ENCODE assay signal across 21 cellular contexts in genomic region chr5:180463216-180463900, GRCh38. TPM values are rescaled to one million over a fixed set of nuclear protein-coding genes. Genes with fewer than 3 reads are reported as not detected.
A peak's percentile ranks its signal among the peaks of the same experiment; 100 is the strongest.
DNase-seq lines count a peak whose midpoint lies in the region; ATAC-seq and TF ChIP-seq lines count a peak whose summit lies in the region.
"Had no signal": no experiment of that assay in that cellular context is flagged by ENCODE, and none has a peak within 500 bp of the region (broad histone marks: within the 10 kb centered on the region; RNA-seq: fewer than 3 reads in every experiment).

No MANE protein-coding gene starts in this region.

- H2AK5ac ChIP-seq in neuronal stem cell (ENCODE audit: low read depth, low read length) = peak overlapping the region; percentile 28

- no peak overlapping the region for H2BK120ac ChIP-seq in neuronal stem cell (ENCODE audit: low read depth, low read length)

- no peak overlapping the region for H3K9ac ChIP-seq in neuronal stem cell (ENCODE audit: low read depth, low read length, poor library complexity)
- H3K9ac ChIP-seq: BLaER1, GM23248 had no signal

- H3K27me3 ChIP-seq in neuronal stem cell (ENCODE audit: control insufficient read depth in 3 of 3, insufficient read depth in 3 of 3, low read depth in 1 of 3, low read length in 3 of 3) (peaks cover 0 to 5% (median 0%) of the 10 kb centered on the region in 3 experiments), upper lobe of right lung (no peaks in the 10 kb centered on the region)
- H3K27me3 ChIP-seq in naive thymus-derived CD4-positive, alpha-beta T cell (ENCODE audit: control insufficient read depth in 2 of 2, insufficient read depth in 2 of 2, low read length in 2 of 2) = no peaks in the 10 kb centered on the region
- H3K27me3 ChIP-seq: BLaER1 had no signal

- no peaks in the 10 kb centered on the region for H3K36me3 ChIP-seq in neuronal stem cell (replicated peaks in 1 of 2; ENCODE audit: control insufficient read depth in 2 of 2, insufficient read depth in 2 of 2, low read length in 2 of 2)
- H3K36me3 ChIP-seq in upper lobe of right lung = no peaks in the 10 kb centered on the region
- H3K36me3 ChIP-seq in naive thymus-derived CD4-positive, alpha-beta T cell (ENCODE audit: control insufficient read depth in 2 of 3, insufficient read depth in 3 of 3, low read length in 3 of 3) = no peaks in the 10 kb centered on the region
- H3K36me3 ChIP-seq: BLaER1 had no signal

- CTCF ChIA-PET in naive thymus-derived CD4-positive, alpha-beta T cell (lab: Charles Lee) = no interaction called here

- no peak overlapping the region for H2BK12ac ChIP-seq in neuronal stem cell (ENCODE audit: low read length)

- DNase-seq in activated T-cell treated with anti-CD3 and anti-CD28 coated beads, Interleukin-2, amount 50 U/mL, for 24 hours = peak; percentile 3
- no peak for DNase-seq in activated T-cell treated with anti-CD3 and anti-CD28 coated beads, Interleukin-2, amount 50 U/mL, for 1 hour
- peak; percentile 30 for DNase-seq in RPMI8226
- DNase-seq in neuronal stem cell (ENCODE audit: low spot score) = no peak
- DNase-seq in upper lobe of right lung = peak; percentile 23
- DNase-seq in T-helper 1 cell = no peak
- no peak for DNase-seq in naive thymus-derived CD4-positive, alpha-beta T cell
- DNase-seq: 8988T; CD4-positive, alpha-beta memory T cell; DMS153; DMS79; GF-D8; GM23248; HFFc6; IMR-90 had no signal

- H2BK5ac ChIP-seq in neuronal stem cell (ENCODE audit: low read length) = no peak overlapping the region

- H4K91ac ChIP-seq in neuronal stem cell (ENCODE audit: low read depth, low read length, poor library complexity) = peak overlapping the region; percentile 30

- no peaks in the 10 kb centered on the region for H3K36me3 Mint-ChIP-seq in activated T-cell treated with anti-CD3 and anti-CD28 coated beads, Interleukin-2, amount 50 U/mL, for 24 hours (ENCODE audit: low read depth)
- no peaks in the 10 kb centered on the region for H3K36me3 Mint-ChIP-seq in naive thymus-derived CD4-positive, alpha-beta T cell
- H3K36me3 Mint-ChIP-seq: CD14-positive monocyte; CD4-positive, alpha-beta memory T cell had no signal

- ATAC-seq in upper lobe of right lung (no peak), GM18511 (IDR thresholded peaks at IDR 0.05; ENCODE audit: unreplicated experiment) (no peak)
- no peak for ATAC-seq in naive thymus-derived CD4-positive, alpha-beta T cell
- ATAC-seq: GM12878, HCT116 had no signal

- H3K4me1 Mint-ChIP-seq in activated T-cell treated with anti-CD3 and anti-CD28 coated beads, Interleukin-2, amount 50 U/mL, for 24 hours (ENCODE audit: low read depth) = no peaks in the 10 kb centered on the region
- H3K4me1 Mint-ChIP-seq in naive thymus-derived CD4-positive, alpha-beta T cell = no peaks in the 10 kb centered on the region
- H3K4me1 Mint-ChIP-seq: CD14-positive monocyte; CD4-positive, alpha-beta memory T cell had no signal

- H3K27ac Mint-ChIP-seq in activated T-cell treated with anti-CD3 and anti-CD28 coated beads, Interleukin-2, amount 50 U/mL, for 24 hours = no peak overlapping the region
- H3K27ac Mint-ChIP-seq in naive thymus-derived CD4-positive, alpha-beta T cell = no peak overlapping the region
- H3K27ac Mint-ChIP-seq: CD14-positive monocyte; CD4-positive, alpha-beta memory T cell; HFFc6 had no signal

- POLR2A ChIA-PET in naive thymus-derived CD4-positive, alpha-beta T cell (lab: Charles Lee) = no interaction called here

- no peaks in the 10 kb centered on the region for H3K9me3 Mint-ChIP-seq in activated T-cell treated with anti-CD3 and anti-CD28 coated beads, Interleukin-2, amount 50 U/mL, for 24 hours
- peaks cover 0 to 4% (median 0%) of the 10 kb centered on the region in 11 donors for H3K9me3 Mint-ChIP-seq in naive thymus-derived CD4-positive, alpha-beta T cell
- H3K9me3 Mint-ChIP-seq: CD4-positive, alpha-beta memory T cell had no signal

- TF ChIP-seq CTCF in upper lobe of right lung (IDR thresholded peaks at IDR 0.05) = no peak

- H2AFZ ChIP-seq in neuronal stem cell (ENCODE audit: low read length) = no peak overlapping the region
- H2AFZ ChIP-seq: GM23248 had no signal

- H3K23ac ChIP-seq in neuronal stem cell (ENCODE audit: low read depth, low read length, poor library complexity) = peak overlapping the region; percentile 65

- no peak overlapping the region for H3K4ac ChIP-seq in neuronal stem cell (ENCODE audit: low read length)

- H3K4me1 ChIP-seq in neuronal stem cell (ENCODE audit: control insufficient read depth in 2 of 2, insufficient read depth in 1 of 2, low read depth in 1 of 2, low read length in 2 of 2) = no peaks in the 10 kb centered on the region
- no peaks in the 10 kb centered on the region for H3K4me1 ChIP-seq in upper lobe of right lung
- H3K4me1 ChIP-seq in naive thymus-derived CD4-positive, alpha-beta T cell (ENCODE audit: control insufficient read depth in 2 of 2, insufficient read depth in 2 of 2, low read length in 2 of 2) = no peaks in the 10 kb centered on the region
- H3K4me1 ChIP-seq: BLaER1 had no signal

- no peak overlapping the region for H3K4me3 ChIP-seq in neuronal stem cell (ENCODE audit: low read length in 2 of 2)
- H3K4me3 ChIP-seq in upper lobe of right lung = no peak overlapping the region
- no peak overlapping the region for H3K4me3 ChIP-seq in naive thymus-derived CD4-positive, alpha-beta T cell (ENCODE audit: low read length)
- H3K4me3 ChIP-seq: BLaER1, GM12878, GM23248 had no signal

- no peak overlapping the region for H4K8ac ChIP-seq in neuronal stem cell (ENCODE audit: low read depth, low read length)

- intact Hi-C loops in upper lobe of right lung (cut with DNase I) = no loop called here
- intact Hi-C loops in naive thymus-derived CD4-positive, alpha-beta T cell (cut with micrococcal nuclease) = no loop called here

- no peak overlapping the region for H2BK15ac ChIP-seq in neuronal stem cell (ENCODE audit: low read length)

- H3K27ac ChIP-seq in neuronal stem cell (replicated peaks; ENCODE audit: low read length) (no peak overlapping the region), upper lobe of right lung (no peak overlapping the region)
- H3K27ac ChIP-seq in naive thymus-derived CD4-positive, alpha-beta T cell (ENCODE audit: low read depth, low read length) = no peak overlapping the region
- H3K27ac ChIP-seq: BLaER1, GM23248, HL-60 had no signal

- no CpG with 5 or more reads among the region's 8 CpGs for WGBS in neuronal stem cell (ENCODE audit: extremely low coverage in 2 of 2, insufficient read length in 2 of 2, insufficient replicate concordance in 1 of 2), 2 donors

- no peak overlapping the region for H3K14ac ChIP-seq in neuronal stem cell (ENCODE audit: low read length)

- H3K79me1 ChIP-seq in neuronal stem cell (ENCODE audit: low read depth, low read length) = no peaks in the 10 kb centered on the region

- H3K18ac ChIP-seq in neuronal stem cell (ENCODE audit: low read length) = no peak overlapping the region

- no peaks in the 10 kb centered on the region for H3K27me3 Mint-ChIP-seq in activated T-cell treated with anti-CD3 and anti-CD28 coated beads, Interleukin-2, amount 50 U/mL, for 24 hours
- H3K27me3 Mint-ChIP-seq in naive thymus-derived CD4-positive, alpha-beta T cell = peaks cover 0 to 5% (median 0%) of the 10 kb centered on the region in 5 donors

- H3K4me2 ChIP-seq in neuronal stem cell (ENCODE audit: insufficient read depth, low read length, poor library complexity, severe bottlenecking) = no peak overlapping the region
- H3K4me2 ChIP-seq: BLaER1 had no signal

- H3K4me3 Mint-ChIP-seq in activated T-cell treated with anti-CD3 and anti-CD28 coated beads, Interleukin-2, amount 50 U/mL, for 24 hours = no peak overlapping the region
- no peak overlapping the region for H3K4me3 Mint-ChIP-seq in naive thymus-derived CD4-positive, alpha-beta T cell
- H3K4me3 Mint-ChIP-seq: CD14-positive monocyte; CD4-positive, alpha-beta memory T cell; HFFc6 had no signal

- H3K9me3 ChIP-seq in neuronal stem cell (replicated peaks in 1 of 2; ENCODE audit: control insufficient read depth in 2 of 2, insufficient read depth in 1 of 2, low read depth in 1 of 2, low read length in 2 of 2) (peaks cover 4 to 15% of the 10 kb centered on the region in 2 donors), upper lobe of right lung (no peaks in the 10 kb centered on the region)
- H3K9me3 ChIP-seq in naive thymus-derived CD4-positive, alpha-beta T cell (ENCODE audit: control insufficient read depth in 2 of 3, low read length in 3 of 3) = no peaks in the 10 kb centered on the region

RNA-seq across cellular contexts. Expression of gene CNOT6, which starts 30.8 kb away (rescaled TPM):
- polyA plus RNA-seq in neuronal stem cell (2013, experiment 1 of 2) = 38.2 TPM
- polyA plus RNA-seq in neuronal stem cell (2013, experiment 2 of 2) = 40.6 TPM
- total RNA-seq in upper lobe of right lung = 21.7 TPM
- total RNA-seq in naive thymus-derived CD4-positive, alpha-beta T cell = 10 to 100 TPM; 22.8 to 41.9 (median 30.0) TPM
- polyA plus RNA-seq in naive thymus-derived CD4-positive, alpha-beta T cell = 1 to 10 TPM; 8.3 to 8.8 TPM

Comparison
In these comparisons a context has a peak if more than half of its experiments do, and no peak if none do; other contexts are left out.
1. DNase-seq: peak in activated T-cell treated with anti-CD3 and anti-CD28 coated beads, Interleukin-2, amount 50 U/mL, for 24 hours (single experiment), RPMI8226 (single experiment) and upper lobe of right lung (single experiment); none in activated T-cell treated with anti-CD3 and anti-CD28 coated beads, Interleukin-2, amount 50 U/mL, for 1 hour (single experiment), neuronal stem cell (single experiment), T-helper 1 cell (0 of 5) and naive thymus-derived CD4-positive, alpha-beta T cell (0 of 9).